ENCODE assay signal across 9 cellular contexts in genomic region chr10:103679096-103679790, GRCh38.
A peak's percentile ranks its signal among the peaks of the same experiment; 100 is the strongest.
DNase-seq lines count a peak whose midpoint lies in the region; ATAC-seq, FAIRE-seq and TF ChIP-seq lines count a peak whose summit lies in the region.
"Had no signal": no experiment of that assay in that cellular context is flagged by ENCODE, and none has a peak within 500 bp of the region (broad histone marks: within the 10 kb centered on the region; RNA-seq: fewer than 3 reads in every experiment).

No MANE protein-coding gene starts in this region.

- H3K9me3 Mint-ChIP-seq in T-helper 2 cell treated with Interferon-gamma antibody and Interleukin-4, amounts not matched to agents 5 μg/mL and 100 μg/mL, for 36 hours = no peaks in the 10 kb centered on the region

- H3K4me1 ChIP-seq in subcutaneous abdominal adipose tissue (ENCODE audit: control insufficient read depth in 5 of 5, insufficient read depth in 5 of 5, low read length in 5 of 5) = peaks cover 10 to 69% (median 40%) of the 10 kb centered on the region in 5 donors

- ATAC-seq in GM19043 (IDR thresholded peaks at IDR 0.05; ENCODE audit: low read depth, unreplicated experiment) (peak; percentile 75), HG02885 (IDR thresholded peaks at IDR 0.05; ENCODE audit: poor library complexity, unreplicated experiment) (peak; percentile 76), esophagus mucosa (no peak)

- no peaks in the 10 kb centered on the region for H3K27me3 ChIP-seq in bronchial epithelial cell (ENCODE audit: control insufficient read depth, insufficient read depth, low read length)
- no peaks in the 10 kb centered on the region for H3K27me3 ChIP-seq in subcutaneous abdominal adipose tissue (ENCODE audit: control insufficient read depth in 5 of 5, insufficient read depth in 4 of 5, low read length in 5 of 5)

- no peak overlapping the region for H3K27ac Mint-ChIP-seq in T-helper 2 cell treated with Interferon-gamma antibody and Interleukin-4, amounts not matched to agents 5 μg/mL and 100 μg/mL, for 36 hours

- H3K27ac ChIP-seq in subcutaneous abdominal adipose tissue (ENCODE audit: low read depth, low read length) = peak overlapping the region; percentile 46

- H3K4me3 Mint-ChIP-seq in T-helper 2 cell treated with Interferon-gamma antibody and Interleukin-4, amounts not matched to agents 5 μg/mL and 100 μg/mL, for 36 hours = no peak overlapping the region

- H3K4me1 Mint-ChIP-seq in T-helper 2 cell treated with Interferon-gamma antibody and Interleukin-4, amounts not matched to agents 5 μg/mL and 100 μg/mL, for 36 hours (ENCODE audit: low read depth) = peaks cover 17% of the 10 kb centered on the region

- peaks cover 2% of the 10 kb centered on the region for H3K36me3 Mint-ChIP-seq in T-helper 2 cell treated with Interferon-gamma antibody and Interleukin-4, amounts not matched to agents 5 μg/mL and 100 μg/mL, for 36 hours (ENCODE audit: low read depth)

- no peaks in the 10 kb centered on the region for H3K27me3 Mint-ChIP-seq in T-helper 2 cell treated with Interferon-gamma antibody and Interleukin-4, amounts not matched to agents 5 μg/mL and 100 μg/mL, for 36 hours (ENCODE audit: low read depth)

- peak; percentile 43 for FAIRE-seq in bronchial epithelial cell (lab: Jason Lieb, UNC)

- no peak for TF ChIP-seq CTCF in bronchial epithelial cell (IDR thresholded peaks at IDR 0.05; ENCODE audit: insufficient read depth, low read length, severe bottlenecking)

- no peak for DNase-seq in bronchial epithelial cell (ENCODE audit: low read depth)
- DNase-seq in T-helper 2 cell treated with Interferon-gamma antibody and Interleukin-4, amounts not matched to agents 5 μg/mL and 100 μg/mL, for 36 hours (ENCODE audit: low spot score) = no peak
- DNase-seq in NCI-H1417 treated with DMSO at 0.1 percent for 48 hours (lab: John Stamatoyannopoulos, UW) = no peak
- no peak for DNase-seq in stimulated activated naive CD4-positive, alpha-beta T cell treated with Interleukin-2 at 50 U/mL for 16 hours (lab: John Stamatoyannopoulos, UW)
- DNase-seq: T-helper 2 cell had no signal

- H3K4me3 ChIP-seq in bronchial epithelial cell (ENCODE audit: low read depth, low read length) (no peak overlapping the region), subcutaneous abdominal adipose tissue (ENCODE audit: low read depth in 1 of 5, low read length in 5 of 5) (no peak overlapping the region)

- H3K9ac ChIP-seq in subcutaneous abdominal adipose tissue (ENCODE audit: low read length in 5 of 5) = no peak overlapping the region

- H3K9me3 ChIP-seq in subcutaneous abdominal adipose tissue (ENCODE audit: control insufficient read depth in 5 of 5, low read length in 5 of 5) = no peaks in the 10 kb centered on the region

- H3K36me3 ChIP-seq in bronchial epithelial cell (ENCODE audit: control insufficient read depth, insufficient read depth, low read length) = peaks cover 5% of the 10 kb centered on the region
- no peaks in the 10 kb centered on the region for H3K36me3 ChIP-seq in subcutaneous abdominal adipose tissue (ENCODE audit: control insufficient read depth in 5 of 5, insufficient read depth in 5 of 5, low read length in 5 of 5)
